Comparison of ENCODE assay signal across 8 cellular contexts in genomic region chr2:73779472-73780241, GRCh38. TPM values are rescaled to one million over a fixed set of nuclear protein-coding genes. Genes with fewer than 3 reads are reported as not detected.
DNase-seq lines count a peak whose midpoint lies in the region; ATAC-seq and TF ChIP-seq lines count a peak whose summit lies in the region.

DUSP11 (minus strand) TSS chr2:73780103; CDS start chr2:73779974, 129 bp downstream.

- H3K4me3 ChIP-seq in right cardiac atrium (ENCODE audit: low read length) (peak within 1 kb of the TSS; percentile 88), aorta (ENCODE audit: low read length in 2 of 2) (peak within 1 kb of the TSS; percentile 61 to 73)

- peak within 1 kb of the TSS; percentile 97 for H3K4me3 Mint-ChIP-seq in T-helper 17 cell

- no peaks in the 10 kb centered on the region for H3K9me3 ChIP-seq in T-helper 17 cell (ENCODE audit: control insufficient read depth, low read length, poor library complexity, severe bottlenecking)
- no peaks in the 10 kb centered on the region for H3K9me3 ChIP-seq in right cardiac atrium (ENCODE audit: control insufficient read depth, low read length)
- H3K9me3 ChIP-seq in aorta (ENCODE audit: control insufficient read depth, low read length): no peaks in the 10 kb centered on the region

- DNase-seq in GM13976 (ENCODE audit: low spot score) (peak; percentile 96), NCI-H1694 (lab: John Stamatoyannopoulos, UW) (peak; percentile 97), T-helper 17 cell (peak; percentile 88 to 97 (median 93)), right cardiac atrium (peak; percentile 95 to 99 (median 97)), putamen (ENCODE audit: low spot score) (peak; percentile 93), aorta (peak; percentile 96 to 98)

- H3K4me1 Mint-ChIP-seq in T-helper 17 cell: peaks cover 18% of the 10 kb centered on the region

- H3K36me3 Mint-ChIP-seq in T-helper 17 cell (ENCODE audit: low read depth): no peaks in the 10 kb centered on the region

- peaks cover 8% of the 10 kb centered on the region for H3K27me3 Mint-ChIP-seq in T-helper 17 cell

- intact Hi-C loops in right cardiac atrium (cut with DNase I) (loop anchor here in 1 of 4 donors (10.0 kb wide), 1 partner anchor 95 kb away; no protein-coding TSS in a partner anchor), aorta (cut with DNase I) (loop anchor here in 1 of 2 donors (10.0 kb wide), 1 partner anchor 95 kb away; no protein-coding TSS in a partner anchor)

- ATAC-seq in HG02884 (IDR thresholded peaks at IDR 0.05; ENCODE audit: unreplicated experiment) (peak; percentile 99), T-helper 17 cell (peak; percentile 100), right cardiac atrium (peak; percentile 99 to 100), aorta (ENCODE audit: low FRiP score) (peak; percentile 100)

- H3K36me3 ChIP-seq in aorta (ENCODE audit: control insufficient read depth in 1 of 2, insufficient read depth in 2 of 2, low read length in 1 of 2): no peaks in the 10 kb centered on the region

- in situ Hi-C loops in GM13976 (cut with MboI; ENCODE audit: low sequenced_read_pairs, unreplicated experiment): no loop called here

- peak within 1 kb of the TSS; percentile 96 for H3K27ac Mint-ChIP-seq in T-helper 17 cell

- peak; percentile 73 for TF ChIP-seq CTCF in GM13976 (IDR thresholded peaks at IDR 0.05; ENCODE audit: borderline replicate concordance, control extremely low read depth, extremely low read depth, insufficient read depth, missing control alignments)

- H3K27me3 ChIP-seq in right cardiac atrium (ENCODE audit: control insufficient read depth, insufficient read depth) (no peaks in the 10 kb centered on the region), aorta (ENCODE audit: control insufficient read depth in 1 of 2, insufficient read depth in 2 of 2, low read length in 1 of 2) (no peaks in the 10 kb centered on the region)

- H3K4me1 ChIP-seq in right cardiac atrium (ENCODE audit: control insufficient read depth, insufficient read depth, low read length) (no peaks in the 10 kb centered on the region), aorta (ENCODE audit: control insufficient read depth in 1 of 2, insufficient read depth in 2 of 2, low read length in 2 of 2) (peaks cover 0 to 2% of the 10 kb centered on the region in 2 donors)

- H3K27ac ChIP-seq in angular gyrus (ENCODE audit: low read depth, low read length) (peak within 1 kb of the TSS; percentile 89), right cardiac atrium (ENCODE audit: low read length) (peak within 1 kb of the TSS; percentile 92), aorta (ENCODE audit: low read depth in 1 of 2, low read length in 2 of 2) (peak within 1 kb of the TSS; percentile 1 to 98)

- under 1% methylated on average over 41 of the region's 41 CpGs for WGBS in right cardiac atrium
- WGBS in aorta, 2 donors: 0 to 1% methylated on average over 40 to 41 of the region's 41 CpGs

RNA-seq across cellular contexts. Expression of gene DUSP11, which starts in this region (rescaled TPM):
- total RNA-seq in T-helper 17 cell: 10 to 100 TPM; 35.6 to 44.9 TPM
- total RNA-seq in right cardiac atrium: 10 to 100 TPM; 13.0 to 16.2 (median 14.4) TPM
- 14.7 TPM for polyA plus RNA-seq in right cardiac atrium
- 10 to 100 TPM; 22.1 to 27.6 TPM for total RNA-seq in aorta
- polyA plus RNA-seq in aorta: 10 to 100 TPM; 16.5 to 17.8 TPM

Comparison
In these comparisons a context has a peak if more than half of its experiments do, and no peak if none do; other contexts are left out.
1. Peak in every context shown above with its lines: DNase-seq, ATAC-seq, H3K4me3 ChIP-seq and H3K27ac ChIP-seq.